In genomic region chr4:37745946-37746345, GRCh38 we compare ENCODE assay signal across 18 cellular contexts. TPM values are rescaled to one million over a fixed set of nuclear protein-coding genes. Genes with fewer than 3 reads are reported as not detected.
A peak's percentile ranks its signal among the peaks of the same experiment; 100 is the strongest.
DNase-seq lines count a peak whose midpoint lies in the region; ATAC-seq, FAIRE-seq and TF ChIP-seq lines count a peak whose summit lies in the region.
"Had no signal": no experiment of that assay in that cellular context is flagged by ENCODE, and none has a peak within 500 bp of the region (broad histone marks: within the 10 kb centered on the region; RNA-seq: fewer than 3 reads in every experiment).

No MANE protein-coding gene starts in this region.

- H2BK120ac ChIP-seq in H1 (replicated peaks; ENCODE audit: low read depth, low read length), result no peak overlapping the region

- H4K20me1 ChIP-seq in GM23248 (ENCODE audit: insufficient read depth) (no peaks in the 10 kb centered on the region), H1 (replicated peaks in 1 of 2; ENCODE audit: control insufficient read depth in 1 of 2, insufficient read depth in 2 of 2, low read length in 2 of 2) (no peaks in the 10 kb centered on the region)

- ATAC-seq in HG02678 (IDR thresholded peaks at IDR 0.05; ENCODE audit: unreplicated experiment) (no peak), GM19455 (IDR thresholded peaks at IDR 0.05; ENCODE audit: unreplicated experiment) (no peak), Right ventricle myocardium superior (ENCODE audit: poor library complexity) (no peak)

- no peak overlapping the region for H3K56ac ChIP-seq in H1 (replicated peaks; ENCODE audit: insufficient read length, low read depth, low read length)

- no peak for TF ChIP-seq POLR2A in H1 (IDR thresholded peaks at IDR 0.05; ENCODE audit: control extremely low read depth in 1 of 2, low read depth in 2 of 2, low read length in 2 of 2)

- H3K4me2 ChIP-seq in GM23248 (ENCODE audit: unreplicated experiment) (no peak overlapping the region), H1 (ENCODE audit: insufficient read depth in 1 of 2, low read depth in 2 of 2, low read length in 2 of 2) (no peak overlapping the region)
- H3K4me2 ChIP-seq: KMS-11 had no signal

- H3K9ac ChIP-seq in GM23248, result no peak overlapping the region
- H3K9ac ChIP-seq in H1 (replicated peaks in 1 of 4; ENCODE audit: extremely low read depth in 1 of 4, low read depth in 3 of 4, low read length in 3 of 4), result no peak overlapping the region
- H3K9ac ChIP-seq: KMS-11 had no signal

- no peak overlapping the region for H2BK15ac ChIP-seq in H1 (ENCODE audit: low read length)

- no peak overlapping the region for H3K14ac ChIP-seq in H1 (ENCODE audit: insufficient read length)

- no peak for TF ChIP-seq EP300 in H1 (IDR thresholded peaks at IDR 0.05; ENCODE audit: borderline replicate concordance in 1 of 2, low read depth in 2 of 2, low read length in 2 of 2)

- TF ChIP-seq CTCF in H1 (IDR thresholded peaks at IDR 0.05; ENCODE audit: control extremely low read depth in 1 of 3, insufficient read depth in 1 of 3, low read depth in 1 of 3, low read length in 3 of 3), result no peak

- H3K4ac ChIP-seq in H1 (replicated peaks; ENCODE audit: insufficient read length, low read depth, low read length), result no peak overlapping the region

- in situ Hi-C loops in GM23248 (cut with MboI), result no loop called here

- no peaks in the 10 kb centered on the region for H3K9me3 ChIP-seq in GM23248 (ENCODE audit: low read depth)
- no peaks in the 10 kb centered on the region for H3K9me3 ChIP-seq in H1 (ENCODE audit: insufficient read depth in 2 of 2, low read depth in 1 of 2, low read length in 1 of 2)
- H3K9me3 ChIP-seq: Caco-2 had no signal

- CTCF ChIA-PET in H1 (lab: Charles Lee; ENCODE audit: partially characterized antibody), result no interaction called here

- no peak overlapping the region for H4K8ac ChIP-seq in H1 (ENCODE audit: extremely low read depth, insufficient read depth, low read length)

- no peak overlapping the region for H2BK12ac ChIP-seq in H1 (ENCODE audit: low read depth, low read length)

- no peak overlapping the region for H2AK5ac ChIP-seq in H1 (ENCODE audit: low read depth, low read length)

- H3K4me1 ChIP-seq in GM23248 (ENCODE audit: insufficient read depth), result no peaks in the 10 kb centered on the region
- H3K4me1 ChIP-seq in H1 (replicated peaks in 1 of 4; ENCODE audit: control insufficient read depth in 3 of 4, insufficient read depth in 4 of 4, low read length in 3 of 4), result no peaks in the 10 kb centered on the region
- H3K4me1 ChIP-seq: Caco-2 had no signal

- no peaks in the 10 kb centered on the region for H3K79me1 ChIP-seq in H1 (ENCODE audit: low read depth, low read length)

- POLR2A ChIA-PET in H1 (lab: Charles Lee; ENCODE audit: partially characterized antibody), result no interaction called here

- H3K4me3 ChIP-seq in GM23248 (no peak overlapping the region), H1 (ENCODE audit: extremely low read depth in 1 of 4, insufficient read depth in 2 of 4, low read depth in 3 of 4, low read length in 4 of 4) (no peak overlapping the region)

- H3K23ac ChIP-seq in H1 (ENCODE audit: insufficient read length), result no peak overlapping the region

- no peak overlapping the region for H2BK5ac ChIP-seq in H1 (ENCODE audit: low read depth, low read length)

- intact Hi-C loops in Right ventricle myocardium superior (cut with DNase I), result no loop called here

- H3K79me2 ChIP-seq in GM23248 (ENCODE audit: insufficient read depth) (no peaks in the 10 kb centered on the region), H1 (ENCODE audit: control insufficient read depth in 1 of 2, insufficient read depth in 2 of 2, low read length in 2 of 2) (no peaks in the 10 kb centered on the region)

- no peak overlapping the region for H3K27ac ChIP-seq in GM23248
- no peak overlapping the region for H3K27ac ChIP-seq in H1 (ENCODE audit: low read depth, low read length)
- H3K27ac ChIP-seq: C4-2B, KMS-11 had no signal

- no peak for TF ChIP-seq RAD21 in H1 (IDR thresholded peaks at IDR 0.05 in 1 of 2, conservative IDR thresholded peaks at IDR 0.05 in 1 of 2; ENCODE audit: low read depth in 2 of 2, low read length in 2 of 2)

- no peak overlapping the region for H4K91ac ChIP-seq in H1 (replicated peaks; ENCODE audit: insufficient read length, low read length)

- H3F3A ChIP-seq in GM23248 (ENCODE audit: insufficient read depth), result no peaks in the 10 kb centered on the region

- H3K23me2 ChIP-seq in H1 (ENCODE audit: low read depth, low read length), result no peaks in the 10 kb centered on the region

- no peaks in the 10 kb centered on the region for H3K9me2 ChIP-seq in GM23248 (ENCODE audit: insufficient read depth)

- no peak overlapping the region for H3K18ac ChIP-seq in H1 (ENCODE audit: extremely low read depth, low read length)

- no peak overlapping the region for H4K5ac ChIP-seq in H1 (ENCODE audit: insufficient read length, low read depth, low read length)

- H2AFZ ChIP-seq in GM23248, result no peak overlapping the region
- 0 out of 2 replicates have a peak overlapping the region, but pooled peaks have one; percentile 13 for H2AFZ ChIP-seq in H1 (ENCODE audit: low read length)

- DNase-seq in GM23248 (peak; percentile 25), H1 (ENCODE audit: low read depth in 1 of 2, low spot score in 2 of 2) (no peak), fibroblast of peridontal ligament (ENCODE audit: extremely low read depth) (peak; percentile 60), Right ventricle myocardium superior (no peak), glomerular visceral epithelial cell (ENCODE audit: extremely low spot score) (no peak)
- DNase-seq: ACHN; AML-193; Caco-2; CD4-positive, alpha-beta T cell; GOT3; H9 had no signal

- no peak for FAIRE-seq in H1 (lab: Jason Lieb, UNC)
- FAIRE-seq: A204.1, D721Med, GM12891 had no signal

- H3K27me3 ChIP-seq in GM23248 (replicated peaks; ENCODE audit: insufficient read depth) (no peaks in the 10 kb centered on the region; the same call in 1 of the 2 replicates), H1 (replicated peaks in 1 of 4; ENCODE audit: control insufficient read depth in 3 of 4, extremely low read depth in 1 of 4, insufficient read depth in 3 of 4, low read length in 3 of 4) (no peaks in the 10 kb centered on the region)

- H3K36me3 ChIP-seq in GM23248 (ENCODE audit: low read depth) (no peaks in the 10 kb centered on the region), H1 (ENCODE audit: control insufficient read depth in 2 of 4, insufficient read depth in 4 of 4, low read length in 3 of 4) (no peaks in the 10 kb centered on the region; a peak in 1 of 8 replicates)

- no peak overlapping the region for H2BK20ac ChIP-seq in H1 (ENCODE audit: low read length)

TF ChIP-seq in H1, 55 proteins besides CTCF, POLR2A, EP300 and RAD21:
- no peak for TF ChIP-seq EGR1 (IDR thresholded peaks at IDR 0.05; ENCODE audit: borderline replicate concordance, low read depth, low read length)
- no peak for TF ChIP-seq KDM4A (IDR thresholded peaks at IDR 0.05; ENCODE audit: low read depth, low read length, severe bottlenecking)
- no peak for TF ChIP-seq ATF3 (IDR thresholded peaks at IDR 0.05; ENCODE audit: insufficient read depth, low read depth, low read length)
- TF ChIP-seq CREB1 (IDR thresholded peaks at IDR 0.05), result no peak
- no peak for TF ChIP-seq ATF2 (IDR thresholded peaks at IDR 0.05; ENCODE audit: low read length)
- TF ChIP-seq CHD1 (IDR thresholded peaks at IDR 0.05; ENCODE audit: low read depth, low read length), result no peak
- TF ChIP-seq JUN (IDR thresholded peaks at IDR 0.05; ENCODE audit: low read depth, low read length), result no peak
- TF ChIP-seq SIRT6 (IDR thresholded peaks at IDR 0.05; ENCODE audit: low read length), result no peak
- TF ChIP-seq EZH2 (IDR thresholded peaks at IDR 0.05; ENCODE audit: low read depth, low read length, severe bottlenecking), result no peak
- TF ChIP-seq ASH2L (IDR thresholded peaks at IDR 0.05; ENCODE audit: low read length), result no peak
- TF ChIP-seq HDAC6 (IDR thresholded peaks at IDR 0.05; ENCODE audit: low read depth, low read length), result no peak
- no peak for TF ChIP-seq FOSL1 (IDR thresholded peaks at IDR 0.05; ENCODE audit: insufficient read depth, low read depth, low read length)
- no peak for TF ChIP-seq TCF12 (IDR thresholded peaks at IDR 0.05; ENCODE audit: low read depth, low read length)
- TF ChIP-seq HDAC2 (IDR thresholded peaks at IDR 0.05; ENCODE audit: borderline replicate concordance in 1 of 2, low read depth in 2 of 2, low read length in 2 of 2), result no peak
- TF ChIP-seq NRF1 (IDR thresholded peaks at IDR 0.05; ENCODE audit: low read depth, low read length), result no peak
- TF ChIP-seq CTBP2 (IDR thresholded peaks at IDR 0.05; ENCODE audit: borderline replicate concordance, insufficient read depth, insufficient read length, low read length), result no peak
TF ChIP-seq in H1: peak in this region for 0.

RNA-seq across cellular contexts. Expression of gene RELL1, which starts 59.8 kb away (rescaled TPM):
- total RNA-seq in GM23248 (2014; rRNA removed; shearing (Covaris generic)), result 39.2 and 42.5 TPM in 2 replicates
- polyA plus RNA-seq in GM23248 (2016; fragmentation: Nextera tagmentation; extraction: Ambion mirVana) (7.7 TPM in 2 replicates), H1 (2011; rRNA removed) (2.1 and 2.2 TPM in 2 replicates)
- 13.7 and 14.1 TPM in 2 replicates for total RNA-seq in H1 (2021; fragmentation: NEBNext Ultra II Directional; extraction: Animal tissue kit (Norgen Biotek cat#: 25700))
- 2.9 TPM for polyA plus RNA-seq in H1 (2011; cell fraction: cytosol; rRNA removed)
- polyA plus RNA-seq in H1 (2011; cell fraction: nucleus; rRNA removed), result 2.5 TPM
- 2.9 to 4.0 TPM (median 3.1 TPM) in 4 replicates for polyA plus RNA-seq in H1 (2012, experiment 1 of 2)
- 0.68 TPM for polyA plus RNA-seq in H1 (2012, experiment 2 of 2)
- polyA plus RNA-seq in H1 (2013, experiment 1 of 2), result 8.5 TPM
- polyA plus RNA-seq in H1 (2013, experiment 2 of 2), result 10.2 TPM
- polyA minus RNA-seq in H1 (2011; rRNA and poly(A)+ RNA removed), result 10.9 and 12.0 TPM in 2 replicates
- 9.8 TPM for polyA minus RNA-seq in H1 (2011; cell fraction: cytosol; rRNA and poly(A)+ RNA removed)
- 10.0 TPM for polyA minus RNA-seq in H1 (2011; cell fraction: nucleus; rRNA and poly(A)+ RNA removed)
- total RNA-seq in Right ventricle myocardium superior, result 15.8 TPM

Comparison
In these comparisons a context has a peak if more than half of its experiments do, and no peak if none do; other contexts are left out.
1. DNase-seq: peak in GM23248 (single experiment) and fibroblast of peridontal ligament (single experiment); none in H1 (0 of 2), Right ventricle myocardium superior (single experiment) and glomerular visceral epithelial cell (single experiment).